ENCODE assay signal across 13 cellular contexts in the genomic region with DNA sequence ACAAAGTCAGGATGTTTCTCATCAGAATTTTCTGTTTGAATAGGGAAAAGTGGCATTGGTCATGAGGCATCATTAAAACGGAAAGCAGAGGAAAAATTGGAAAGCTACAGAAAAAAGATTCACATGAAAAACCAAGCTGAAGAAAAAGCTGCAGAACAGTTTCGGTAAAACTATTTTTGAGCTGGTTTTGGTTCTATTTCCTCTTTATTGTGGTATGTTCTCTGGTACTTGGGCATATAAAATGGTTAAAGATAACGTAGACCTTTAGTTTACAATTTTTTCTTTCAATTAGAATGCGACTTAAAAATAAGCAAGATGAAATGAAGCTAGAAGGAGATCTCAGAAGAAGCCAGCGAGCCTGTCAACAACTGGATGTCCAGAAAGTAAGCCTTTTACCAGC. TPM values are rescaled to one million over a fixed set of nuclear protein-coding genes. Genes with fewer than 3 reads are reported as not detected.
A peak's percentile ranks its signal among the peaks of the same experiment; 100 is the strongest.
DNase-seq lines count a peak whose midpoint lies in the region; ATAC-seq and TF ChIP-seq lines count a peak whose summit lies in the region.
"Had no signal": no experiment of that assay in that cellular context is flagged by ENCODE, and none has a peak within 500 bp of the region (broad histone marks: within the 10 kb centered on the region; RNA-seq: fewer than 3 reads in every experiment).

No MANE protein-coding gene starts in this region.

- TF ChIP-seq POLR2A in vagina (IDR thresholded peaks at IDR 0.05): no peak

- peaks cover 31% of the 10 kb centered on the region for H3K4me1 ChIP-seq in BLaER1
- H3K4me1 ChIP-seq in vagina: no peaks in the 10 kb centered on the region

- H3K27me3 ChIP-seq in BLaER1: no peaks in the 10 kb centered on the region
- no peaks in the 10 kb centered on the region for H3K27me3 ChIP-seq in vagina

- no peaks in the 10 kb centered on the region for H3K9me3 ChIP-seq in BLaER1
- no peaks in the 10 kb centered on the region for H3K9me3 ChIP-seq in vagina

- ATAC-seq in GM18873 (IDR thresholded peaks at IDR 0.05; ENCODE audit: low FRiP score, unreplicated experiment) (peak; percentile 50), HG02678 (IDR thresholded peaks at IDR 0.05; ENCODE audit: unreplicated experiment) (peak; percentile 62), HG03521 (IDR thresholded peaks at IDR 0.05; ENCODE audit: unreplicated experiment) (peak; percentile 47)
- ATAC-seq: left lobe of liver had no signal

- H3K27ac ChIP-seq in BLaER1 (no peak overlapping the region; the same call in 1 of the 2 replicates), vagina (no peak overlapping the region)

- H3K36me3 ChIP-seq in BLaER1: peaks cover 68% of the 10 kb centered on the region
- H3K36me3 ChIP-seq in vagina: peaks cover 0 to 50% of the 10 kb centered on the region in 2 donors

- TF ChIP-seq CTCF in vagina (IDR thresholded peaks at IDR 0.05): no peak

- intact Hi-C loops in vagina (cut with DNase I): no loop called here

- H3K4me2 ChIP-seq in BLaER1: peak overlapping the region; percentile 72

- H3K9ac ChIP-seq in BLaER1: no peak overlapping the region; the same call in 1 of the 2 replicates

- no peak for DNase-seq in Kasumi-1 (lab: John Stamatoyannopoulos, UW)
- no peak for DNase-seq in vagina (ENCODE audit: extremely low spot score in 2 of 2)
- DNase-seq in amniotic stem cell (lab: John Stamatoyannopoulos, UW): no peak
- no peak for DNase-seq in ureter (ENCODE audit: low spot score)
- DNase-seq: DMS79 treated with DMSO at 0.1 percent for 48 hours; NCI-H1417; stimulated activated naive CD4-positive, alpha-beta T cell treated with Interleukin-2 at 50 U/mL for 16 hours; T-helper 2 cell had no signal

- H4K20me1 ChIP-seq in BLaER1: no peaks in the 10 kb centered on the region

- no peak overlapping the region for H3K4me3 ChIP-seq in BLaER1
- H3K4me3 ChIP-seq in vagina: no peak overlapping the region

RNA-seq across cellular contexts. Expression of a gene that starts 7.6 kb away (rescaled TPM):
- total RNA-seq in vagina (6.1 TPM), ureter (6.8 TPM)

RNA-seq across cellular contexts. Expression of a gene that starts 7.7 kb away (rescaled TPM):
- total RNA-seq in vagina (38.3 TPM), ureter (29.7 TPM)
